ENCODE assay signal across 2 cellular contexts in genomic region chr7:15143121-15143520, GRCh38.
TF ChIP-seq lines count a peak whose summit lies in the region.

No MANE protein-coding gene starts in this region.

TF ChIP-seq in HEK293, 187 proteins besides CTCF, POLR2A, EP300 and RAD21 (continued from another document):
- 0 out of 2 replicates have a peak, but pooled peaks have one; percentile 9 for TF ChIP-seq ATF2 (tag by site-specific recombination; IDR thresholded peaks at IDR 0.05; ENCODE audit: low read depth)

TF ChIP-seq in GM12878, 131 proteins besides CTCF, POLR2A, EP300 and RAD21 (continued from another document):
- TF ChIP-seq CUX1 (IDR thresholded peaks at IDR 0.05; ENCODE audit: insufficient replicate concordance, low read depth, low read length) (no peak), RELA (IDR thresholded peaks at IDR 0.05; ENCODE audit: borderline replicate concordance, partially characterized antibody) (no peak), RUNX3 (IDR thresholded peaks at IDR 0.05; ENCODE audit: low read length) (no peak), HSF1 (IDR thresholded peaks at IDR 0.05; ENCODE audit: low read depth, low read length) (no peak), SMAD1 (IDR thresholded peaks at IDR 0.05; ENCODE audit: low read depth, partially characterized antibody) (no peak)
